1 cellular context compared by ENCODE assay signal in the genomic region with DNA sequence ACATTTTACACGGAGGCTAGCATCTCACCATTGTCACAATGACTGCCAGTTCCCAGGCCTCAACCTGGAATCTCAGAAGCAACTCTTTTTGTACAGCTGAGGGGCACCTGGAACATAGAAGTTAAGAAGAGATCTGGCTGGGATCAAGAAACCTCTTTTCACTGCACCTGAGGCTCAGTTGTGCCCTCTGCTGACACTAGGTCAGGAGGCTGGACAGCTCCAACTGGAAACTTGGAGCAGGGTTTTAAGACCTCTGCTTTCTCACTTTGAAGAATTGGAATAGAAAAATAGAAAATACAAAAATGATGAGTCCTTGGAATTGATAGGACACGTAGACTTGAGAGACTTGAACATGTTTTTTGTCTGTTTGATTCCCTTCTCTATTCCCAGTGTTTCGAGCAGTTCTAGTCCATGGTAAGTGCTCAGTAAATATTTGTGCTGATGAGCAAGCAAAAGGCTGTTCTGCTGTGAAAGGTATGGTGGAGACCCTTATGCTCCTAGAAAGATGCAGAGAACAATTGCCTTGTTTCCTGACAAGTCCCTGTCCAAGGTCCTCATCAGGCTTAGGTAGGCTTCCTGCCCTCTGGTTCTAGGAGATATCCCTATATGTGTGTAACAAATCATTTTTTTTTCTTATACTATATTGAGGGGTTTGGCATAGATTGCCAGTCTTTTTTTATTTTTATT.
TF ChIP-seq lines count a peak whose summit lies in the region.

No MANE protein-coding gene starts in this region.

TF ChIP-seq in HepG2, 621 proteins besides CTCF, POLR2A, EP300 and RAD21 (continued from another document and continues in another):
- TF ChIP-seq, protein P1, sequence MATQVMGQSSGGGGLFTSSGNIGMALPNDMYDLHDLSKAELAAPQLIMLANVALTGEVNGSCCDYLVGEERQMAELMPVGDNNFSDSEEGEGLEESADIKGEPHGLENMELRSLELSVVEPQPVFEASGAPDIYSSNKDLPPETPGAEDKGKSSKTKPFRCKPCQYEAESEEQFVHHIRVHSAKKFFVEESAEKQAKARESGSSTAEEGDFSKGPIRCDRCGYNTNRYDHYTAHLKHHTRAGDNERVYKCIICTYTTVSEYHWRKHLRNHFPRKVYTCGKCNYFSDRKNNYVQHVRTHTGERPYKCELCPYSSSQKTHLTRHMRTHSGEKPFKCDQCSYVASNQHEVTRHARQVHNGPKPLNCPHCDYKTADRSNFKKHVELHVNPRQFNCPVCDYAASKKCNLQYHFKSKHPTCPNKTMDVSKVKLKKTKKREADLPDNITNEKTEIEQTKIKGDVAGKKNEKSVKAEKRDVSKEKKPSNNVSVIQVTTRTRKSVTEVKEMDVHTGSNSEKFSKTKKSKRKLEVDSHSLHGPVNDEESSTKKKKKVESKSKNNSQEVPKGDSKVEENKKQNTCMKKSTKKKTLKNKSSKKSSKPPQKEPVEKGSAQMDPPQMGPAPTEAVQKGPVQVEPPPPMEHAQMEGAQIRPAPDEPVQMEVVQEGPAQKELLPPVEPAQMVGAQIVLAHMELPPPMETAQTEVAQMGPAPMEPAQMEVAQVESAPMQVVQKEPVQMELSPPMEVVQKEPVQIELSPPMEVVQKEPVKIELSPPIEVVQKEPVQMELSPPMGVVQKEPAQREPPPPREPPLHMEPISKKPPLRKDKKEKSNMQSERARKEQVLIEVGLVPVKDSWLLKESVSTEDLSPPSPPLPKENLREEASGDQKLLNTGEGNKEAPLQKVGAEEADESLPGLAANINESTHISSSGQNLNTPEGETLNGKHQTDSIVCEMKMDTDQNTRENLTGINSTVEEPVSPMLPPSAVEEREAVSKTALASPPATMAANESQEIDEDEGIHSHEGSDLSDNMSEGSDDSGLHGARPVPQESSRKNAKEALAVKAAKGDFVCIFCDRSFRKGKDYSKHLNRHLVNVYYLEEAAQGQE (IDR thresholded peaks at IDR 0.05; ENCODE audit: borderline replicate concordance in 1 of 2, low read depth in 1 of 2, low read length in 2 of 2) = peak; percentile 54 to 90
- TF ChIP-seq, protein P2, sequence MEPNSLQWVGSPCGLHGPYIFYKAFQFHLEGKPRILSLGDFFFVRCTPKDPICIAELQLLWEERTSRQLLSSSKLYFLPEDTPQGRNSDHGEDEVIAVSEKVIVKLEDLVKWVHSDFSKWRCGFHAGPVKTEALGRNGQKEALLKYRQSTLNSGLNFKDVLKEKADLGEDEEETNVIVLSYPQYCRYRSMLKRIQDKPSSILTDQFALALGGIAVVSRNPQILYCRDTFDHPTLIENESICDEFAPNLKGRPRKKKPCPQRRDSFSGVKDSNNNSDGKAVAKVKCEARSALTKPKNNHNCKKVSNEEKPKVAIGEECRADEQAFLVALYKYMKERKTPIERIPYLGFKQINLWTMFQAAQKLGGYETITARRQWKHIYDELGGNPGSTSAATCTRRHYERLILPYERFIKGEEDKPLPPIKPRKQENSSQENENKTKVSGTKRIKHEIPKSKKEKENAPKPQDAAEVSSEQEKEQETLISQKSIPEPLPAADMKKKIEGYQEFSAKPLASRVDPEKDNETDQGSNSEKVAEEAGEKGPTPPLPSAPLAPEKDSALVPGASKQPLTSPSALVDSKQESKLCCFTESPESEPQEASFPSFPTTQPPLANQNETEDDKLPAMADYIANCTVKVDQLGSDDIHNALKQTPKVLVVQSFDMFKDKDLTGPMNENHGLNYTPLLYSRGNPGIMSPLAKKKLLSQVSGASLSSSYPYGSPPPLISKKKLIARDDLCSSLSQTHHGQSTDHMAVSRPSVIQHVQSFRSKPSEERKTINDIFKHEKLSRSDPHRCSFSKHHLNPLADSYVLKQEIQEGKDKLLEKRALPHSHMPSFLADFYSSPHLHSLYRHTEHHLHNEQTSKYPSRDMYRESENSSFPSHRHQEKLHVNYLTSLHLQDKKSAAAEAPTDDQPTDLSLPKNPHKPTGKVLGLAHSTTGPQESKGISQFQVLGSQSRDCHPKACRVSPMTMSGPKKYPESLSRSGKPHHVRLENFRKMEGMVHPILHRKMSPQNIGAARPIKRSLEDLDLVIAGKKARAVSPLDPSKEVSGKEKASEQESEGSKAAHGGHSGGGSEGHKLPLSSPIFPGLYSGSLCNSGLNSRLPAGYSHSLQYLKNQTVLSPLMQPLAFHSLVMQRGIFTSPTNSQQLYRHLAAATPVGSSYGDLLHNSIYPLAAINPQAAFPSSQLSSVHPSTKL (CRISPR knock-in tag; IDR thresholded peaks at IDR 0.05) = peak; percentile 40
- TF ChIP-seq MIER2 (CRISPR knock-in tag; IDR thresholded peaks at IDR 0.05) (peak; percentile 95), BCL6 (CRISPR knock-in tag; IDR thresholded peaks at IDR 0.05) (peak; percentile 83), FOXA1 (IDR thresholded peaks at IDR 0.05) (no peak), FOXA1 (CRISPR knock-in tag; IDR thresholded peaks at IDR 0.05) (peak; percentile 24; the same call in 1 of the 2 replicates), FOXO1 (CRISPR knock-in tag; IDR thresholded peaks at IDR 0.05) (0 out of 2 replicates have a peak, but pooled peaks have one; percentile 11), HDAC2 (CRISPR knock-in tag; IDR thresholded peaks at IDR 0.05) (peak; percentile 48; the same call in 1 of the 2 replicates), ZNF615 (CRISPR knock-in tag; IDR thresholded peaks at IDR 0.05; ENCODE audit: borderline replicate concordance) (peak; percentile 50; the same call in 1 of the 2 replicates), SOX6 (IDR thresholded peaks at IDR 0.05) (no peak), SOX6 (CRISPR knock-in tag; IDR thresholded peaks at IDR 0.05) (peak; percentile 54), ZNF878 (CRISPR knock-in tag; IDR thresholded peaks at IDR 0.05) (0 out of 2 replicates have a peak, but pooled peaks have one; percentile 39), ZNF337 (CRISPR knock-in tag; IDR thresholded peaks at IDR 0.05; ENCODE audit: borderline replicate concordance, low read depth) (no peak), KAT8 (CRISPR knock-in tag; IDR thresholded peaks at IDR 0.05) (0 out of 2 replicates have a peak, but pooled peaks have one; percentile 38), ZNF501 (CRISPR knock-in tag; IDR thresholded peaks at IDR 0.05) (peak; percentile 58; the same call in 1 of the 2 replicates), HDAC1 (CRISPR knock-in tag; IDR thresholded peaks at IDR 0.05) (0 out of 2 replicates have a peak, but pooled peaks have one; percentile 37), MAFK (conservative IDR thresholded peaks at IDR 0.05 in 1 of 2, IDR thresholded peaks at IDR 0.05 in 1 of 2; ENCODE audit: low read length in 2 of 2) (no peak), ZNF205 (CRISPR knock-in tag; IDR thresholded peaks at IDR 0.05) (peak; percentile 89), SOX5 (CRISPR knock-in tag; IDR thresholded peaks at IDR 0.05; ENCODE audit: borderline replicate concordance) (peak; percentile 49; the same call in 1 of the 2 replicates), MAFF (IDR thresholded peaks at IDR 0.05; ENCODE audit: low read depth, low read length) (0 out of 2 replicates have a peak, but pooled peaks have one; percentile 36), ZNF614 (CRISPR knock-in tag; IDR thresholded peaks at IDR 0.05; ENCODE audit: borderline replicate concordance) (0 out of 2 replicates have a peak, but pooled peaks have one; percentile 13), ZKSCAN8 (CRISPR knock-in tag; IDR thresholded peaks at IDR 0.05; ENCODE audit: borderline replicate concordance) (0 out of 2 replicates have a peak, but pooled peaks have one; percentile 34), ZNF331 (CRISPR knock-in tag; IDR thresholded peaks at IDR 0.05) (peak; percentile 71; the same call in 1 of the 2 replicates), ZSCAN25 (CRISPR knock-in tag; IDR thresholded peaks at IDR 0.05) (no peak), SMC3 (IDR thresholded peaks at IDR 0.05; ENCODE audit: low read length) (peak; percentile 66), ZNF766 (CRISPR knock-in tag; IDR thresholded peaks at IDR 0.05; ENCODE audit: borderline replicate concordance) (peak; percentile 99), EHMT2 (IDR thresholded peaks at IDR 0.05; ENCODE audit: borderline replicate concordance, low read depth, low read length) (peak; percentile 45; the same call in 1 of the 2 replicates), ZNF225 (CRISPR knock-in tag; IDR thresholded peaks at IDR 0.05) (no peak), ZNF83 (CRISPR knock-in tag; IDR thresholded peaks at IDR 0.05; ENCODE audit: borderline replicate concordance) (no peak), NCOA2 (CRISPR knock-in tag; IDR thresholded peaks at IDR 0.05) (0 out of 2 replicates have a peak, but pooled peaks have one; percentile 29), KLF6 (CRISPR knock-in tag; IDR thresholded peaks at IDR 0.05) (0 out of 2 replicates have a peak, but pooled peaks have one; percentile 19), ZNF121 (CRISPR knock-in tag; IDR thresholded peaks at IDR 0.05) (0 out of 2 replicates have a peak, but pooled peaks have one; percentile 12)
- TF ChIP-seq, protein P3, sequence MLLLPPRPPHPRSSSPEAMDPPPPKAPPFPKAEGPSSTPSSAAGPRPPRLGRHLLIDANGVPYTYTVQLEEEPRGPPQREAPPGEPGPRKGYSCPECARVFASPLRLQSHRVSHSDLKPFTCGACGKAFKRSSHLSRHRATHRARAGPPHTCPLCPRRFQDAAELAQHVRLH (CRISPR knock-in tag; IDR thresholded peaks at IDR 0.05; ENCODE audit: borderline replicate concordance, low read depth) = 0 out of 2 replicates have a peak, but pooled peaks have one; percentile 30
- TF ChIP-seq, protein P4, sequence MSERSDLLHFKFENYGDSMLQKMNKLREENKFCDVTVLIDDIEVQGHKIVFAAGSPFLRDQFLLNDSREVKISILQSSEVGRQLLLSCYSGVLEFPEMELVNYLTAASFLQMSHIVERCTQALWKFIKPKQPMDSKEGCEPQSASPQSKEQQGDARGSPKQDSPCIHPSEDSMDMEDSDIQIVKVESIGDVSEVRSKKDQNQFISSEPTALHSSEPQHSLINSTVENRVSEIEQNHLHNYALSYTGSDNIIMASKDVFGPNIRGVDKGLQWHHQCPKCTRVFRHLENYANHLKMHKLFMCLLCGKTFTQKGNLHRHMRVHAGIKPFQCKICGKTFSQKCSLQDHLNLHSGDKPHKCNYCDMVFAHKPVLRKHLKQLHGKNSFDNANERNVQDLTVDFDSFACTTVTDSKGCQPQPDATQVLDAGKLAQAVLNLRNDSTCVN (CRISPR knock-in tag; IDR thresholded peaks at IDR 0.05; ENCODE audit: borderline replicate concordance) = 0 out of 2 replicates have a peak, but pooled peaks have one; percentile 50
- TF ChIP-seq, protein P5, sequence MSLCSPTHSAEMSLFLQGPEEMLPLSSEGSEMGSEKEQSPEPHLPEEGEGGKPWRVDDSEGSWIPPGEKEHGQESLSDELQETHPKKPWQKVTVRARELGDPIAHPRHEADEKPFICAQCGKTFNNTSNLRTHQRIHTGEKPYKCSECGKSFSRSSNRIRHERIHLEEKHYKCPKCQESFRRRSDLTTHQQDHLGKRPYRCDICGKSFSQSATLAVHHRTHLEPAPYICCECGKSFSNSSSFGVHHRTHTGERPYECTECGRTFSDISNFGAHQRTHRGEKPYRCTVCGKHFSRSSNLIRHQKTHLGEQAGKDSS (CRISPR knock-in tag; IDR thresholded peaks at IDR 0.05; ENCODE audit: borderline replicate concordance, low read depth) = peak; percentile 94
- TF ChIP-seq, protein P6, sequence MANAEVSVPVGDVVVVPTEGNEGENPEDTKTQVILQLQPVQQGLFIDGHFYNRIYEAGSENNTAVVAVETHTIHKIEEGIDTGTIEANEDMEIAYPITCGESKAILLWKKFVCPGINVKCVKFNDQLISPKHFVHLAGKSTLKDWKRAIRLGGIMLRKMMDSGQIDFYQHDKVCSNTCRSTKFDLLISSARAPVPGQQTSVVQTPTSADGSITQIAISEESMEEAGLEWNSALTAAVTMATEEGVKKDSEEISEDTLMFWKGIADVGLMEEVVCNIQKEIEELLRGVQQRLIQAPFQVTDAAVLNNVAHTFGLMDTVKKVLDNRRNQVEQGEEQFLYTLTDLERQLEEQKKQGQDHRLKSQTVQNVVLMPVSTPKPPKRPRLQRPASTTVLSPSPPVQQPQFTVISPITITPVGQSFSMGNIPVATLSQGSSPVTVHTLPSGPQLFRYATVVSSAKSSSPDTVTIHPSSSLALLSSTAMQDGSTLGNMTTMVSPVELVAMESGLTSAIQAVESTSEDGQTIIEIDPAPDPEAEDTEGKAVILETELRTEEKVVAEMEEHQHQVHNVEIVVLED (CRISPR knock-in tag; IDR thresholded peaks at IDR 0.05; ENCODE audit: borderline replicate concordance) = peak; percentile 39; the same call in 1 of the 2 replicates
- TF ChIP-seq, protein P7, sequence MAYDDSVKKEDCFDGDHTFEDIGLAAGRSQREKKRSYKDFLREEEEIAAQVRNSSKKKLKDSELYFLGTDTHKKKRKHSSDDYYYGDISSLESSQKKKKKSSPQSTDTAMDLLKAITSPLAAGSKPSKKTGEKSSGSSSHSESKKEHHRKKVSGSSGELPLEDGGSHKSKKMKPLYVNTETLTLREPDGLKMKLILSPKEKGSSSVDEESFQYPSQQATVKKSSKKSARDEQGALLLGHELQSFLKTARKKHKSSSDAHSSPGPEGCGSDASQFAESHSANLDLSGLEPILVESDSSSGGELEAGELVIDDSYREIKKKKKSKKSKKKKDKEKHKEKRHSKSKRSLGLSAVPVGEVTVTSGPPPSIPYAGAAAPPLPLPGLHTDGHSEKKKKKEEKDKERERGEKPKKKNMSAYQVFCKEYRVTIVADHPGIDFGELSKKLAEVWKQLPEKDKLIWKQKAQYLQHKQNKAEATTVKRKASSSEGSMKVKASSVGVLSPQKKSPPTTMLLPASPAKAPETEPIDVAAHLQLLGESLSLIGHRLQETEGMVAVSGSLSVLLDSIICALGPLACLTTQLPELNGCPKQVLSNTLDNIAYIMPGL (CRISPR knock-in tag; IDR thresholded peaks at IDR 0.05; ENCODE audit: borderline replicate concordance in 1 of 2, low read depth in 1 of 2) = peak in 1 of 2 experiments; percentile 33; a peak in 1 of 4 replicates
- TF ChIP-seq, protein P8, sequence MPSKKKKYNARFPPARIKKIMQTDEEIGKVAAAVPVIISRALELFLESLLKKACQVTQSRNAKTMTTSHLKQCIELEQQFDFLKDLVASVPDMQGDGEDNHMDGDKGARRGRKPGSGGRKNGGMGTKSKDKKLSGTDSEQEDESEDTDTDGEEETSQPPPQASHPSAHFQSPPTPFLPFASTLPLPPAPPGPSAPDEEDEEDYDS (CRISPR knock-in tag; IDR thresholded peaks at IDR 0.05) = peak; percentile 42; the same call in 1 of the 2 replicates
- TF ChIP-seq, protein P9, sequence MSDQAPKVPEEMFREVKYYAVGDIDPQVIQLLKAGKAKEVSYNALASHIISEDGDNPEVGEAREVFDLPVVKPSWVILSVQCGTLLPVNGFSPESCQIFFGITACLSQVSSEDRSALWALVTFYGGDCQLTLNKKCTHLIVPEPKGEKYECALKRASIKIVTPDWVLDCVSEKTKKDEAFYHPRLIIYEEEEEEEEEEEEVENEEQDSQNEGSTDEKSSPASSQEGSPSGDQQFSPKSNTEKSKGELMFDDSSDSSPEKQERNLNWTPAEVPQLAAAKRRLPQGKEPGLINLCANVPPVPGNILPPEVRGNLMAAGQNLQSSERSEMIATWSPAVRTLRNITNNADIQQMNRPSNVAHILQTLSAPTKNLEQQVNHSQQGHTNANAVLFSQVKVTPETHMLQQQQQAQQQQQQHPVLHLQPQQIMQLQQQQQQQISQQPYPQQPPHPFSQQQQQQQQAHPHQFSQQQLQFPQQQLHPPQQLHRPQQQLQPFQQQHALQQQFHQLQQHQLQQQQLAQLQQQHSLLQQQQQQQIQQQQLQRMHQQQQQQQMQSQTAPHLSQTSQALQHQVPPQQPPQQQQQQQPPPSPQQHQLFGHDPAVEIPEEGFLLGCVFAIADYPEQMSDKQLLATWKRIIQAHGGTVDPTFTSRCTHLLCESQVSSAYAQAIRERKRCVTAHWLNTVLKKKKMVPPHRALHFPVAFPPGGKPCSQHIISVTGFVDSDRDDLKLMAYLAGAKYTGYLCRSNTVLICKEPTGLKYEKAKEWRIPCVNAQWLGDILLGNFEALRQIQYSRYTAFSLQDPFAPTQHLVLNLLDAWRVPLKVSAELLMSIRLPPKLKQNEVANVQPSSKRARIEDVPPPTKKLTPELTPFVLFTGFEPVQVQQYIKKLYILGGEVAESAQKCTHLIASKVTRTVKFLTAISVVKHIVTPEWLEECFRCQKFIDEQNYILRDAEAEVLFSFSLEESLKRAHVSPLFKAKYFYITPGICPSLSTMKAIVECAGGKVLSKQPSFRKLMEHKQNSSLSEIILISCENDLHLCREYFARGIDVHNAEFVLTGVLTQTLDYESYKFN (CRISPR knock-in tag; conservative IDR thresholded peaks at IDR 0.05) = no peak
